27 cellular contexts compared by ENCODE assay signal in the genomic region with DNA sequence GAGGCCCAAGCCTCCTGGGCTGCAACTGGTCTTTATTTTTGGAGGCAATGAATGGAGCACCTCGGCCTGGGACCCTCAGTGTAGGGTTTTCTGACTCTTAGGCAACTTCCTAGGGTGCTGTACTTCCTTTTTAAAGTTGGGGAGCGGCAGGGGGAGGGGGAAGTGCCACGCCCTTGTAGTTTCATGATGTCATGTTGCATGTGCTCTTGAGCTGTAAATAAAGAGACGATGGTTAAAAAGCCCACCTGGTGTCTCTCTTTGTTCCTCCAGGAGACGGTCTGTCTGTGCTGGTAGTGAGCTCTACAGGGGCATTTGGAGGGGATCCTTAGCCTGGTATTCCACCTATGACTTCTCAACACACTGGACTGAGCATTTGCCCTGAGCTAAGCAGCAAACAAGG. TPM values are rescaled to one million over a fixed set of nuclear protein-coding genes. Genes with fewer than 3 reads are reported as not detected.
A peak's percentile ranks its signal among the peaks of the same experiment; 100 is the strongest.
DNase-seq lines count a peak whose midpoint lies in the region; ATAC-seq, FAIRE-seq and TF ChIP-seq lines count a peak whose summit lies in the region.
"Had no signal": no experiment of that assay in that cellular context is flagged by ENCODE, and none has a peak within 500 bp of the region (broad histone marks: within the 10 kb centered on the region; RNA-seq: fewer than 3 reads in every experiment).

No MANE protein-coding gene starts in this region.

- no peak for FAIRE-seq in K562 (lab: Jason Lieb, UNC)
- FAIRE-seq: frontal cortex had no signal

- no peak overlapping the region for H3K4me3 Mint-ChIP-seq in H9
- H3K4me3 Mint-ChIP-seq: activated CD8-positive, alpha-beta T cell treated with anti-CD3 and anti-CD28 coated beads, Interleukin-2, amount 10 ng/mL, durations not matched to agents 7 days and 5 days; activated T-cell treated with anti-CD3 and anti-CD28 coated beads, Interleukin-2, amount 50 U/mL, for 24 hours had no signal

- H3K56ac ChIP-seq in H9 (ENCODE audit: insufficient read length, low read depth, low read length), result no peak overlapping the region

- H3K4ac ChIP-seq in H9 (ENCODE audit: low read depth, low read length), result no peak overlapping the region

- H3K27me3 ChIP-seq in H9 (ENCODE audit: insufficient read depth, low read length), result no peaks in the 10 kb centered on the region
- H3K27me3 ChIP-seq in K562 (ENCODE audit: control insufficient read depth in 2 of 2, insufficient read depth in 2 of 2, low read length in 2 of 2), result no peaks in the 10 kb centered on the region
- H3K27me3 ChIP-seq: dorsolateral prefrontal cortex, right atrium auricular region, SJSA1 had no signal

- CTCF ChIA-PET in K562 (lab: Yijun Ruan, JAX; ENCODE audit: low intra/inter-chr PET ratio), result no interaction called here

- no CpG with 5 or more reads among the region's 5 CpGs for WGBS in H9 (ENCODE audit: extremely low coverage, insufficient read length, low lambda C conversion rate)
- WGBS in K562 (ENCODE audit: insufficient coverage, low coverage, missing lambda C conversion rate), result 30% methylated on average over 5 of the region's 5 CpGs

- no peak overlapping the region for H3K18ac ChIP-seq in H9 (ENCODE audit: insufficient read length, low read depth, low read length)

- no peaks in the 10 kb centered on the region; a peak in 1 of 5 replicates for H3K9me3 Mint-ChIP-seq in H9
- H3K9me3 Mint-ChIP-seq: activated T-cell treated with anti-CD3 and anti-CD28 coated beads, Interleukin-2, amount 50 U/mL, for 24 hours had no signal

- H3K4me2 ChIP-seq in H9 (ENCODE audit: insufficient read depth, insufficient read length, low read length) (no peak overlapping the region), K562 (ENCODE audit: insufficient read depth, low read length) (no peak overlapping the region)

- BruUV-seq in K562 (replicated peaks; lab: Mats Ljungman, UMichigan), result no TSS peak

- H4K91ac ChIP-seq in H9 (ENCODE audit: insufficient read length, low read depth, low read length), result no peak overlapping the region

- no peak overlapping the region for H3T11ph ChIP-seq in H9 (ENCODE audit: low read length)

- TF ChIP-seq RAD21 in K562 (CRISPR knock-in tag; conservative IDR thresholded peaks at IDR 0.05 in 1 of 2, IDR thresholded peaks at IDR 0.05 in 1 of 2), result no peak

- no peaks in the 10 kb centered on the region for H3K23me2 ChIP-seq in H9 (ENCODE audit: insufficient read length, low read depth, low read length, poor library complexity, severe bottlenecking)

- POLR2A ChIA-PET in K562 (lab: Yijun Ruan, JAX), result interaction anchor here (0.5 to 2.7 kb wide), 7 partner anchors 16 to 183 kb away, joined by 3 to 12 read pairs (median 4); no protein-coding TSS in a partner anchor

- H2AFZ ChIP-seq in H9 (ENCODE audit: low read length), result no peak overlapping the region
- H2AFZ ChIP-seq in K562 (ENCODE audit: low read depth, low read length), result peak overlapping the region; percentile 35

- no peak overlapping the region for H2AK5ac ChIP-seq in H9 (ENCODE audit: insufficient read length, low read length)

- peaks cover 5% of the 10 kb centered on the region for H3K9me1 ChIP-seq in K562 (ENCODE audit: control insufficient read depth, insufficient read depth, low read length)

- H3K4me1 ChIP-seq in H9 (ENCODE audit: insufficient read depth, low read length) (peaks cover 8% of the 10 kb centered on the region), K562 (replicated peaks in 1 of 2; ENCODE audit: control insufficient read depth in 2 of 2, insufficient read depth in 2 of 2, low read length in 2 of 2) (peaks cover 25 to 33% of the 10 kb centered on the region in 2 experiments)
- H3K4me1 ChIP-seq: SJSA1 had no signal

- H2BK12ac ChIP-seq in H9 (ENCODE audit: insufficient read length, low read depth, low read length), result no peak overlapping the region

- DNase-seq in CD1c-positive myeloid dendritic cell (ENCODE audit: extremely low spot score) (peak; percentile 35), H9 (no peak), NCI-H69 (lab: John Stamatoyannopoulos, UW) (peak; percentile 72), K562 (ENCODE audit: extremely low read depth in 1 of 4, low spot score in 3 of 4) (no peak), posterior cingulate gyrus (no peak), NCI-H2171 treated with DMSO at 0.1 percent for 48 hours (lab: John Stamatoyannopoulos, UW) (no peak), DMS 273 treated with DMSO at 0.1 percent for 48 hours (lab: John Stamatoyannopoulos, UW) (no peak)
- DNase-seq: activated CD4-positive, CD25-positive, alpha-beta regulatory T cell; activated CD8-positive, alpha-beta T cell treated with anti-CD3 and anti-CD28 coated beads, Interleukin-2, amount 10 ng/mL, durations not matched to agents 7 days and 5 days; activated naive CD4-positive, alpha-beta T cell treated with Interleukin-2 at 50 U/mL for 16 hours; activated T-cell treated with anti-CD3 and anti-CD28 coated beads, Interleukin-2, amount 50 U/mL, for 24 hours; dorsolateral prefrontal cortex; hypothalamus; mesenchymal stem cell; NCI-H2029; NCI-H524 had no signal

- no peak for TF ChIP-seq EP300 in K562 (IDR thresholded peaks at IDR 0.05; ENCODE audit: low read length)

- H2BK5ac ChIP-seq in H9 (ENCODE audit: insufficient read length, low read length), result no peak overlapping the region

- intact Hi-C loops in K562 (cut with micrococcal nuclease) (loop anchor here (10.0 kb wide), 1 partner anchor 691 kb away; no protein-coding TSS in a partner anchor), posterior cingulate gyrus (cut with DNase I) (no loop called here)

- H3K79me2 ChIP-seq in H9 (ENCODE audit: insufficient read depth, low read length) (no peaks in the 10 kb centered on the region), K562 (ENCODE audit: control insufficient read depth, insufficient read depth, low read length) (no peaks in the 10 kb centered on the region)

- H3K79me1 ChIP-seq in H9 (ENCODE audit: insufficient read depth, low read depth, low read length, poor library complexity, severe bottlenecking), result no peaks in the 10 kb centered on the region

- H2BK120ac ChIP-seq in H9 (ENCODE audit: low read depth, low read length, poor library complexity, severe bottlenecking), result no peak overlapping the region

- no peak overlapping the region for H3K23ac ChIP-seq in H9 (ENCODE audit: insufficient read length, low read depth, low read length)

- H3K14ac ChIP-seq in H9 (ENCODE audit: insufficient read depth, low read length), result peak overlapping the region; percentile 68; the same call in 1 of the 2 replicates

- H4K20me1 ChIP-seq in H9 (ENCODE audit: control insufficient read depth, insufficient read depth, insufficient read length) (no peaks in the 10 kb centered on the region), K562 (replicated peaks; ENCODE audit: control insufficient read depth, insufficient read depth, low read length) (no peaks in the 10 kb centered on the region)

- H4K8ac ChIP-seq in H9 (replicated peaks; ENCODE audit: insufficient read length, low read depth, low read length), result no peak overlapping the region

- ATAC-seq in K562, result peak; percentile 29
- ATAC-seq in HG02623 (IDR thresholded peaks at IDR 0.05; ENCODE audit: unreplicated experiment), result no peak
- ATAC-seq: activated CD8-positive, alpha-beta T cell treated with anti-CD3 and anti-CD28 coated beads, Interleukin-2, amount 10 ng/mL, durations not matched to agents 7 days and 5 days; Panc1 had no signal

- H2BK15ac ChIP-seq in H9 (ENCODE audit: low read depth, low read length), result no peak overlapping the region

- H3K27ac ChIP-seq in H9 (ENCODE audit: insufficient read length, low read depth, low read length), result no peak overlapping the region
- H3K27ac ChIP-seq in K562 (ENCODE audit: extremely low read depth, low read depth, low read length), result no peak overlapping the region
- H3K27ac ChIP-seq: dorsolateral prefrontal cortex, right atrium auricular region, SJSA1 had no signal

- peaks cover 36 to 41% of the 10 kb centered on the region in 2 experiments for H3K4me1 Mint-ChIP-seq in H9

- no peaks in the 10 kb centered on the region for H3K36me3 ChIP-seq in K562 (ENCODE audit: control insufficient read depth, insufficient read depth, low read length)
- H3K36me3 ChIP-seq: right atrium auricular region, SJSA1 had no signal

- peak overlapping the region in 2 of 3 experiments; percentile 89 to 93; a peak in 5 of 7 replicates for H3K27ac Mint-ChIP-seq in H9
- H3K27ac Mint-ChIP-seq: activated CD8-positive, alpha-beta T cell treated with anti-CD3 and anti-CD28 coated beads, Interleukin-2, amount 10 ng/mL, durations not matched to agents 7 days and 5 days; activated T-cell treated with anti-CD3 and anti-CD28 coated beads, Interleukin-2, amount 50 U/mL, for 24 hours had no signal

- TF ChIP-seq CTCF in H9 (conservative IDR thresholded peaks at IDR 0.05) (no peak), K562 (IDR thresholded peaks at IDR 0.05 in 2 of 3, conservative IDR thresholded peaks at IDR 0.05 in 1 of 3; ENCODE audit: insufficient read depth in 2 of 3, low read depth in 1 of 3, low read length in 3 of 3) (no peak)

- no peak overlapping the region for H2BK20ac ChIP-seq in H9 (ENCODE audit: low read depth, low read length, poor library complexity, severe bottlenecking)

- TF ChIP-seq POLR2A in K562 (conservative IDR thresholded peaks at IDR 0.05), result no peak

- no peak overlapping the region for H4K5ac ChIP-seq in H9 (ENCODE audit: insufficient read length, low read depth, low read length)

- H3K9me3 ChIP-seq in H9 (ENCODE audit: control insufficient read depth, low read depth, low read length), result no peaks in the 10 kb centered on the region
- H3K9me3 ChIP-seq in K562 (replicated peaks; ENCODE audit: control insufficient read depth, insufficient read depth, low read depth, low read length), result no peaks in the 10 kb centered on the region
- H3K9me3 ChIP-seq: right atrium auricular region, SJSA1 had no signal

- H3K36me3 Mint-ChIP-seq in H9 (ENCODE audit: insufficient read depth in 1 of 3, low read depth in 3 of 3), result peaks cover 0 to 4% (median 0%) of the 10 kb centered on the region in 3 experiments; a peak in 1 of 7 replicates

- H3K27me3 Mint-ChIP-seq in H9 (ENCODE audit: low read depth), result no peaks in the 10 kb centered on the region; the same call in none of the 2 replicates
- H3K27me3 Mint-ChIP-seq: activated T-cell treated with anti-CD3 and anti-CD28 coated beads, Interleukin-2, amount 50 U/mL, for 24 hours had no signal

- H3K4me3 ChIP-seq in K562, result no peak overlapping the region
- H3K4me3 ChIP-seq: dorsolateral prefrontal cortex, right atrium auricular region, SJSA1 had no signal

- in situ Hi-C loops in K562 (cut with MboI), result no loop called here

- no peak overlapping the region for H3K9ac ChIP-seq in H9 (ENCODE audit: extremely low read depth, insufficient read length, low read length)
- no peak overlapping the region; a peak in 1 of 4 replicates for H3K9ac ChIP-seq in K562 (ENCODE audit: insufficient read depth in 1 of 2, low read depth in 2 of 2, low read length in 2 of 2)

RNA-seq across cellular contexts. Expression of a gene that starts 10.3 kb away (rescaled TPM):
- 58.8 and 60.9 TPM in 2 replicates for total RNA-seq in H9 (2021)
- total RNA-seq in K562 (2011; cell fraction: chromatin; rRNA removed; ENCODE audit: low replicate concordance), result 54.8 and 123 TPM in 2 replicates
- 175 TPM in 2 replicates for total RNA-seq in K562 (2011; cell fraction: nucleolus; rRNA removed)
- total RNA-seq in K562 (2011; cell fraction: nucleoplasm; rRNA removed), result 116 and 126 TPM in 2 replicates
- 89.3 and 118 TPM in 2 replicates for total RNA-seq in K562 (2014; rRNA removed)
- total RNA-seq in K562 (2014; rRNA removed; fragmentation: Illumina TruSeq; extraction: Trizol), result 15.5 and 26.8 TPM in 2 replicates
- total RNA-seq in K562 (2015; rRNA removed; fragmentation: Illumina TruSeq; extraction: Trizol), result 53.7 and 57.5 TPM in 2 replicates
- total RNA-seq in K562 (2021), result 81.6 and 85.8 TPM in 2 replicates
- polyA plus RNA-seq in K562 (2011; rRNA removed), result 48.5 and 76.2 TPM in 2 replicates
- polyA plus RNA-seq in K562 (2011; cell fraction: cytosol; rRNA removed), result 121 and 255 TPM in 2 replicates
- 125 and 161 TPM in 2 replicates for polyA plus RNA-seq in K562 (2011; cell fraction: nucleus; rRNA removed)
- polyA plus RNA-seq in K562 (2012), result 83.4 and 188 TPM in 2 replicates
- polyA plus RNA-seq in K562 (2014; fragmentation: Illumina TruSeq; extraction: Trizol), result 81.4 and 99.0 TPM in 2 replicates
- 10 to 100 TPM; 31.4 to 51.5 TPM for polyA plus RNA-seq in K562 (2014; fragmentation: Nextera tagmentation; extraction: Ambion mirVana)
- 105 TPM in 2 replicates for polyA plus RNA-seq in K562 (2014; rRNA removed)
- polyA minus RNA-seq in K562 (2011; rRNA and poly(A)+ RNA removed), result 17.2 and 22.0 TPM in 2 replicates
- polyA minus RNA-seq in K562 (2011; cell fraction: cytosol; rRNA and poly(A)+ RNA removed), result 47.0 and 66.3 TPM in 2 replicates
- 18.8 and 20.9 TPM in 2 replicates for polyA minus RNA-seq in K562 (2011; cell fraction: nucleus; rRNA and poly(A)+ RNA removed)

RNA-seq across cellular contexts. Expression of a gene that starts 34.1 kb away (rescaled TPM):
- total RNA-seq in H9 (2021) (20.1 and 20.5 TPM in 2 replicates), K562 (2014; rRNA removed) (not detected in 2 replicates), K562 (2014; rRNA removed; fragmentation: Illumina TruSeq; extraction: Trizol) (0.04 TPM in 1 of 2 replicates, not detected in the other), K562 (2015; rRNA removed; fragmentation: Illumina TruSeq; extraction: Trizol) (under 0.01 TPM in 1 of 2 replicates, not detected in the other), K562 (2021) (not detected in 2 replicates)
- not detected in 2 replicates for total RNA-seq in K562 (2011; cell fraction: chromatin; rRNA removed; ENCODE audit: low replicate concordance)
- not detected in 2 replicates for total RNA-seq in K562 (2011; cell fraction: nucleolus; rRNA removed)
- total RNA-seq in K562 (2011; cell fraction: nucleoplasm; rRNA removed), result not detected in 2 replicates
- polyA plus RNA-seq in K562 (2011; rRNA removed) (0.01 TPM in 1 of 2 replicates, not detected in the other), K562 (2014; fragmentation: Illumina TruSeq; extraction: Trizol) (not detected in 2 replicates), K562 (2014; fragmentation: Nextera tagmentation; extraction: Ambion mirVana) (under 1 TPM in 1 of 2 experiments, not detected in 1; 0.01 TPM), K562 (2014; rRNA removed) (0.01 TPM in 1 of 2 replicates, not detected in the other)
- polyA plus RNA-seq in K562 (2011; cell fraction: cytosol; rRNA removed), result 0.01 TPM in 1 of 2 replicates, not detected in the other
- polyA plus RNA-seq in K562 (2011; cell fraction: nucleus; rRNA removed), result not detected in 2 replicates
- polyA plus RNA-seq in K562 (2012), result 0.01 TPM in 2 replicates
- not detected in 2 replicates for polyA minus RNA-seq in K562 (2011; rRNA and poly(A)+ RNA removed)
- not detected in 2 replicates for polyA minus RNA-seq in K562 (2011; cell fraction: cytosol; rRNA and poly(A)+ RNA removed)
- polyA minus RNA-seq in K562 (2011; cell fraction: nucleus; rRNA and poly(A)+ RNA removed), result not detected in 2 replicates
- total RNA-seq: omental fat pad, right atrium auricular region, SJSA1 had no signal

RNA-seq across cellular contexts. Expression of a gene that starts 36.4 kb away (rescaled TPM):
- total RNA-seq in H9 (2021) (0.39 TPM in 1 of 2 replicates, not detected in the other), K562 (2014; rRNA removed) (0.37 and 0.73 TPM in 2 replicates), K562 (2014; rRNA removed; fragmentation: Illumina TruSeq; extraction: Trizol) (0.10 and 0.29 TPM in 2 replicates), K562 (2015; rRNA removed; fragmentation: Illumina TruSeq; extraction: Trizol) (0.22 and 0.53 TPM in 2 replicates), K562 (2021) (0.82 and 1.2 TPM in 2 replicates)
- 2.8 and 5.6 TPM in 2 replicates for total RNA-seq in K562 (2011; cell fraction: chromatin; rRNA removed; ENCODE audit: low replicate concordance)
- 2.3 and 3.4 TPM in 2 replicates for total RNA-seq in K562 (2011; cell fraction: nucleolus; rRNA removed)
- 2.1 TPM in 2 replicates for total RNA-seq in K562 (2011; cell fraction: nucleoplasm; rRNA removed)
- polyA plus RNA-seq in K562 (2011; rRNA removed) (0.29 and 0.73 TPM in 2 replicates), K562 (2014; fragmentation: Illumina TruSeq; extraction: Trizol) (0.29 and 0.31 TPM in 2 replicates), K562 (2014; fragmentation: Nextera tagmentation; extraction: Ambion mirVana) (not detected), K562 (2014; rRNA removed) (0.86 and 0.94 TPM in 2 replicates)
- 0.31 and 0.53 TPM in 2 replicates for polyA plus RNA-seq in K562 (2011; cell fraction: cytosol; rRNA removed)
- 2.2 and 3.2 TPM in 2 replicates for polyA plus RNA-seq in K562 (2011; cell fraction: nucleus; rRNA removed)
- polyA plus RNA-seq in K562 (2012), result 0.48 and 2.0 TPM in 2 replicates
- 0.14 and 0.27 TPM in 2 replicates for polyA minus RNA-seq in K562 (2011; rRNA and poly(A)+ RNA removed)
- 0.38 and 0.91 TPM in 2 replicates for polyA minus RNA-seq in K562 (2011; cell fraction: cytosol; rRNA and poly(A)+ RNA removed)
- polyA minus RNA-seq in K562 (2011; cell fraction: nucleus; rRNA and poly(A)+ RNA removed), result 0.78 and 0.81 TPM in 2 replicates
- total RNA-seq: activated CD8-positive, alpha-beta T cell treated with anti-CD3 and anti-CD28 coated beads, Interleukin-2, amount 10 ng/mL, durations not matched to agents 7 days and 5 days; Daoy; epithelial cell of proximal tubule; frontal cortex; kidney epithelial cell; M059J; SJSA1; T-helper 2 cell treated with Interferon-gamma antibody and Interleukin-4, amounts not matched to agents 100 ng/mL and 5 ng/mL, for 36 hours had no signal

RNA-seq across cellular contexts. Expression of a gene that starts 44.7 kb away (rescaled TPM):
- total RNA-seq in H9 (2021), result 283 and 289 TPM in 2 replicates
- total RNA-seq in K562 (2011; cell fraction: chromatin; rRNA removed; ENCODE audit: low replicate concordance), result 61.6 and 182 TPM in 2 replicates
- total RNA-seq in K562 (2011; cell fraction: nucleolus; rRNA removed), result 209 and 213 TPM in 2 replicates
- 129 and 143 TPM in 2 replicates for total RNA-seq in K562 (2011; cell fraction: nucleoplasm; rRNA removed)
- 286 and 326 TPM in 2 replicates for total RNA-seq in K562 (2014; rRNA removed)
- total RNA-seq in K562 (2014; rRNA removed; fragmentation: Illumina TruSeq; extraction: Trizol), result 69.7 and 100 TPM in 2 replicates
- total RNA-seq in K562 (2015; rRNA removed; fragmentation: Illumina TruSeq; extraction: Trizol), result 143 TPM in 2 replicates
- 211 and 212 TPM in 2 replicates for total RNA-seq in K562 (2021)
- 138 and 190 TPM in 2 replicates for polyA plus RNA-seq in K562 (2011; rRNA removed)
- polyA plus RNA-seq in K562 (2011; cell fraction: cytosol; rRNA removed), result 297 and 419 TPM in 2 replicates
- polyA plus RNA-seq in K562 (2011; cell fraction: nucleus; rRNA removed), result 289 and 315 TPM in 2 replicates
- polyA plus RNA-seq in K562 (2012), result 217 and 239 TPM in 2 replicates
- 185 and 189 TPM in 2 replicates for polyA plus RNA-seq in K562 (2014; fragmentation: Illumina TruSeq; extraction: Trizol)
- 10 to 100 TPM; 12.4 to 25.9 TPM for polyA plus RNA-seq in K562 (2014; fragmentation: Nextera tagmentation; extraction: Ambion mirVana)
- 270 and 279 TPM in 2 replicates for polyA plus RNA-seq in K562 (2014; rRNA removed)
- polyA minus RNA-seq in K562 (2011; rRNA and poly(A)+ RNA removed), result 95.3 and 109 TPM in 2 replicates
- 94.6 and 115 TPM in 2 replicates for polyA minus RNA-seq in K562 (2011; cell fraction: cytosol; rRNA and poly(A)+ RNA removed)
- 71.6 and 96.6 TPM in 2 replicates for polyA minus RNA-seq in K562 (2011; cell fraction: nucleus; rRNA and poly(A)+ RNA removed)

Comparison
In these comparisons a context has a peak if more than half of its experiments do, and no peak if none do; other contexts are left out.
1. DNase-seq: peak in CD1c-positive myeloid dendritic cell (single experiment) and NCI-H69 (single experiment); none in H9 (single experiment), K562 (0 of 4), posterior cingulate gyrus (0 of 10), NCI-H2171 treated with DMSO at 0.1 percent for 48 hours (single experiment) and DMS 273 treated with DMSO at 0.1 percent for 48 hours (single experiment).
2. RNA of a gene that starts 34.1 kb away (total RNA-seq): 20.1 to 20.5 TPM in H9; under 0.01 to 0.04 TPM in K562; every median in the first group is over 10 times any median in the second.